8 cellular contexts compared by ENCODE assay signal in the genomic region with DNA sequence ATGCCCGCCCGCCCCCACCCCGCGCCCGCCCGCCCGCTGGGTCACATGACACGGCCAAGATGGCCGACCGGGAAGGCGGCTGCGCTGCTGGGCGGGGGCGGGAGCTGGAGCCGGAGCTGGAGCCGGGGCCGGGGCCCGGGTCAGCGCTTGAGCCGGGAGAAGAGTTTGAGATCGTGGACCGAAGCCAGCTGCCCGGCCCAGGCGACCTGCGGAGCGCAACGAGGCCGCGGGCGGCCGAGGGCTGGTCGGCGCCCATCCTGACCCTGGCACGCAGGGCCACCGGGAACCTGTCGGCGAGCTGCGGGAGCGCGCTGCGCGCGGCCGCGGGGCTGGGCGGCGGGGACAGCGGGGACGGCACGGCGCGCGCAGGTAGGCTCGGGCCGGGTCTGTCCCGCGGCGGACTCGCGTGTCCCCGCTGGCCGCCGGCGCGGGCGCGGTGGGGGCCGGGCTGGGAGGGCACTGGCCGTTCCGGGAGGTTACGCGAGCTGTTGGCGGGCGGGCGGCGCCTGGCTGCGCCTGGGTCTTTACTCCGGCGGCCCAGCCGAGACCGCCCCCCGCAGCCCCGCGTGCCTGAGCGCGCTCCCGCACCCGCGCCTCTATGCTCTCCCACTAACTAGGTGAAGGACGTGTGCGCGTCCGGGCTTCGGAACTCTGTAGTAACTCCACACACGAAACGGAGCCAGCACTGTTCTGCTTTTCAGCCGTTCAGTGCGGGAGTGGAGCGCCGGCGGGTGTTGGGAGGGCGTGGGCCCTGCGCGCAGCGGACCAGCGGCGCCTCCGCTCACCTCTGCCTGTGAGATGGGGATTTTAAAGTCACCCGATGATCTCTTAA. TPM values are rescaled to one million over a fixed set of nuclear protein-coding genes. Genes with fewer than 3 reads are reported as not detected.
DNase-seq lines count a peak whose midpoint lies in the region; ATAC-seq and TF ChIP-seq lines count a peak whose summit lies in the region.

A gene with protein sequence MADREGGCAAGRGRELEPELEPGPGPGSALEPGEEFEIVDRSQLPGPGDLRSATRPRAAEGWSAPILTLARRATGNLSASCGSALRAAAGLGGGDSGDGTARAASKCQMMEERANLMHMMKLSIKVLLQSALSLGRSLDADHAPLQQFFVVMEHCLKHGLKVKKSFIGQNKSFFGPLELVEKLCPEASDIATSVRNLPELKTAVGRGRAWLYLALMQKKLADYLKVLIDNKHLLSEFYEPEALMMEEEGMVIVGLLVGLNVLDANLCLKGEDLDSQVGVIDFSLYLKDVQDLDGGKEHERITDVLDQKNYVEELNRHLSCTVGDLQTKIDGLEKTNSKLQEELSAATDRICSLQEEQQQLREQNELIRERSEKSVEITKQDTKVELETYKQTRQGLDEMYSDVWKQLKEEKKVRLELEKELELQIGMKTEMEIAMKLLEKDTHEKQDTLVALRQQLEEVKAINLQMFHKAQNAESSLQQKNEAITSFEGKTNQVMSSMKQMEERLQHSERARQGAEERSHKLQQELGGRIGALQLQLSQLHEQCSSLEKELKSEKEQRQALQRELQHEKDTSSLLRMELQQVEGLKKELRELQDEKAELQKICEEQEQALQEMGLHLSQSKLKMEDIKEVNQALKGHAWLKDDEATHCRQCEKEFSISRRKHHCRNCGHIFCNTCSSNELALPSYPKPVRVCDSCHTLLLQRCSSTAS (plus strand): TSS at position 44 of the 832 bp plus-strand sequence. CDS start 16 bp downstream, at position 60.

- H3K27me3 Mint-ChIP-seq in CD14-positive monocyte (ENCODE audit: low read depth in 3 of 3) (no peaks in the 10 kb centered on the region), endothelial cell (ENCODE audit: unreplicated experiment) (peaks cover 12% of the 10 kb centered on the region)

- intact Hi-C loops in CD14-positive monocyte (cut with micrococcal nuclease): loop anchor here (2.0 to 10.0 kb wide), 3 partner anchors 74 to 926 kb away; a partner anchor contains a TSS

- H3K9me3 Mint-ChIP-seq in CD14-positive monocyte: no peaks in the 10 kb centered on the region
- H3K9me3 Mint-ChIP-seq in endothelial cell (ENCODE audit: unreplicated experiment): no peaks in the 10 kb centered on the region

- peak within 1 kb of the TSS; percentile 95 for H3K4me3 Mint-ChIP-seq in CD14-positive monocyte
- peak within 1 kb of the TSS; percentile 97 for H3K4me3 Mint-ChIP-seq in endothelial cell (ENCODE audit: unreplicated experiment)

- ATAC-seq in HG03432 (IDR thresholded peaks at IDR 0.05; ENCODE audit: unreplicated experiment): peak; percentile 90

- peaks cover 31% of the 10 kb centered on the region for H3K4me1 Mint-ChIP-seq in CD14-positive monocyte
- peaks cover 25% of the 10 kb centered on the region for H3K4me1 Mint-ChIP-seq in endothelial cell (ENCODE audit: unreplicated experiment)

- peak within 1 kb of the TSS; percentile 97 to 100 (median 99) for H3K27ac Mint-ChIP-seq in CD14-positive monocyte
- H3K27ac Mint-ChIP-seq in endothelial cell (ENCODE audit: unreplicated experiment): peak within 1 kb of the TSS; percentile 97

- DNase-seq in CD14-positive monocyte (ENCODE audit: low spot score): peak; percentile 63
- DNase-seq in GM19238 (ENCODE audit: insufficient read length, low spot score): peak; percentile 86
- peak; percentile 67 to 74 for DNase-seq in NOMO-1 (lab: John Stamatoyannopoulos, UW; ENCODE audit: unreplicated experiment in 2 of 2)
- DNase-seq in activated CD8-positive, alpha-beta memory T cell treated with anti-CD3 and anti-CD28 coated beads, Interleukin-2, amount 50 U/mL, for 1 hour (ENCODE audit: extremely low read depth): peak; percentile 30
- peak; percentile 82 for DNase-seq in endothelial cell (ENCODE audit: low spot score)
- peak; percentile 29 for DNase-seq in middle frontal gyrus (ENCODE audit: extremely low spot score, low spot score)
- DNase-seq in stimulated activated CD8-positive, alpha-beta memory T cell treated with anti-CD3 and anti-CD28 coated beads, Interleukin-2, amount 100 ng/mL, for 1 hour (ENCODE audit: low read depth in 2 of 2): peak; percentile 67 to 70

- H3K36me3 Mint-ChIP-seq in CD14-positive monocyte (peaks cover 3 to 7% of the 10 kb centered on the region in 2 donors), endothelial cell (ENCODE audit: low read depth, unreplicated experiment) (peaks cover 4% of the 10 kb centered on the region)

- no peak for TF ChIP-seq CTCF in CD14-positive monocyte (IDR thresholded peaks at IDR 0.05)
- peak; percentile 10 for TF ChIP-seq CTCF in endothelial cell (IDR thresholded peaks at IDR 0.05; ENCODE audit: unreplicated experiment)

RNA-seq across cellular contexts. Expression of the gene that starts here (rescaled TPM):
- polyA plus RNA-seq in CD14-positive monocyte: 10 to 100 TPM; 28.8 to 29.3 TPM
- 30.5 TPM for total RNA-seq in endothelial cell (ENCODE audit: unreplicated experiment)

Comparison
In these comparisons a context has a peak if more than half of its experiments do, and no peak if none do; other contexts are left out.
1. Peak in every context shown above with its lines: DNase-seq and ATAC-seq.
2. DNase-seq: peak in every context shown above with its lines; median percentile 86 in GM19238; 82 in endothelial cell; 70 in NOMO-1; 68 in stimulated activated CD8-positive, alpha-beta memory T cell treated with anti-CD3 and anti-CD28 coated beads, Interleukin-2, amount 100 ng/mL, for 1 hour; 63 in CD14-positive monocyte; 30 in activated CD8-positive, alpha-beta memory T cell treated with anti-CD3 and anti-CD28 coated beads, Interleukin-2, amount 50 U/mL, for 1 hour; 29 in middle frontal gyrus.